Comparison of ENCODE assay signal across 1 cellular context in the genomic region with DNA sequence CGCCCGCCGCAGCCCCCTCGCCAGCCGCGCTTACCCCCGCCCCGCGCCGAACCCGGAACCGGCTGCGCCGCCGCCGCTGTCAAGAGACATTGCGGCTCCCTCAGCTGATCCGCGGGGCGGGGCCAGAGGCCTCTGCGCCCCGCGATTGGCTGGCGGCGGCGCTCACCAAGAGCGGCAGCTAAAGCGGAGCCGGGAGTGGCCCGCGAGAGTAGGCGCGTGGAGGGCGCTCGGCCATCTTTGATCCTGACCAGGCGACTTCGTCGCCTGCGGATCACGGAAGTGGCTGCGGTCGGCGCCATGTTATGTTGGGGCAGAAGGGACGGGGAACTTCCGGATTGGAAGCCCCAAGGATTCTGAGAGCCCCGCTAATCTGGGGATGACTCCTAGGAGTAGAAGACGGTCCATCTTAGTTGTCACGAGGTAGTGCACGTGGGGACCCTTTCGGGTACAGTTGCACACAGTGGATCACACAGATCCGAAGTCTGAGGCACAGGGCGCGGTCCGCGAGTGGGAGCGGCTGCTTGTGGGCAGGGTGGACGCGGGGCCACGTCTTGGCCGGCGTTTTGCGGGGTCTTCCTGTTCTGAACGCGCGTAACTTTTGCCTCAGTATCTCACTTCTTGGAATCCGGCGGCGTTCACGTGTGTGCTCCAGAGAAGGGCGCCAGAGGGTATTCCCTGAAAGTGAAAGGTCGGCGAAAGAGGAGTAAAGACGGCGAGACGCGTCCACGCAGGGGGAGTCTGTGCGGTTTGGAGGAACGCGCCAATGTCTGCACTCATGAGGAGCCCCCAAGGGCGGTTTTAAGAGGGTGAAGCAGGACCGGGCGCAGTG.
TF ChIP-seq lines count a peak whose summit lies in the region.

A gene with protein sequence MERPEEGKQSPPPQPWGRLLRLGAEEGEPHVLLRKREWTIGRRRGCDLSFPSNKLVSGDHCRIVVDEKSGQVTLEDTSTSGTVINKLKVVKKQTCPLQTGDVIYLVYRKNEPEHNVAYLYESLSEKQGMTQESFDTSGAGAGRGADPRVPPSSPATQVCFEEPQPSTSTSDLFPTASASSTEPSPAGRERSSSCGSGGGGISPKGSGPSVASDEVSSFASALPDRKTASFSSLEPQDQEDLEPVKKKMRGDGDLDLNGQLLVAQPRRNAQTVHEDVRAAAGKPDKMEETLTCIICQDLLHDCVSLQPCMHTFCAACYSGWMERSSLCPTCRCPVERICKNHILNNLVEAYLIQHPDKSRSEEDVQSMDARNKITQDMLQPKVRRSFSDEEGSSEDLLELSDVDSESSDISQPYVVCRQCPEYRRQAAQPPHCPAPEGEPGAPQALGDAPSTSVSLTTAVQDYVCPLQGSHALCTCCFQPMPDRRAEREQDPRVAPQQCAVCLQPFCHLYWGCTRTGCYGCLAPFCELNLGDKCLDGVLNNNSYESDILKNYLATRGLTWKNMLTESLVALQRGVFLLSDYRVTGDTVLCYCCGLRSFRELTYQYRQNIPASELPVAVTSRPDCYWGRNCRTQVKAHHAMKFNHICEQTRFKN (minus strand): TSS at position 93 of the 829 bp plus-strand sequence. CDS start 277 bp downstream, outside the sequence.

TF ChIP-seq in K562, 482 proteins besides CTCF, POLR2A, EP300 and RAD21 (continued from another document and continues in another):
- TF ChIP-seq, protein P1, sequence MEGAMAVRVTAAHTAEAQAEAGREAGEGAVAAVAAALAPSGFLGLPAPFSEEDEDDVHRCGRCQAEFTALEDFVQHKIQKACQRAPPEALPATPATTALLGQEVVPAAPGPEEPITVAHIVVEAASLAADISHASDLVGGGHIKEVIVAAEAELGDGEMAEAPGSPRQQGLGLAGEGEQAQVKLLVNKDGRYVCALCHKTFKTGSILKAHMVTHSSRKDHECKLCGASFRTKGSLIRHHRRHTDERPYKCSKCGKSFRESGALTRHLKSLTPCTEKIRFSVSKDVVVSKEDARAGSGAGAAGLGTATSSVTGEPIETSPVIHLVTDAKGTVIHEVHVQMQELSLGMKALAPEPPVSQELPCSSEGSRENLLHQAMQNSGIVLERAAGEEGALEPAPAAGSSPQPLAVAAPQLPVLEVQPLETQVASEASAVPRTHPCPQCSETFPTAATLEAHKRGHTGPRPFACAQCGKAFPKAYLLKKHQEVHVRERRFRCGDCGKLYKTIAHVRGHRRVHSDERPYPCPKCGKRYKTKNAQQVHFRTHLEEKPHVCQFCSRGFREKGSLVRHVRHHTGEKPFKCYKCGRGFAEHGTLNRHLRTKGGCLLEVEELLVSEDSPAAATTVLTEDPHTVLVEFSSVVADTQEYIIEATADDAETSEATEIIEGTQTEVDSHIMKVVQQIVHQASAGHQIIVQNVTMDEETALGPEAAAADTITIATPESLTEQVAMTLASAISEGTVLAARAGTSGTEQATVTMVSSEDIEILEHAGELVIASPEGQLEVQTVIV (CRISPR knock-in tag; IDR thresholded peaks at IDR 0.05; ENCODE audit: borderline replicate concordance): no peak
- TF ChIP-seq PURB (CRISPR knock-in tag; IDR thresholded peaks at IDR 0.05; ENCODE audit: low read depth): no peak
- TF ChIP-seq BRF1 (IDR thresholded peaks at IDR 0.05; ENCODE audit: borderline replicate concordance, extremely low read depth, insufficient read length): no peak
- TF ChIP-seq, protein P2, sequence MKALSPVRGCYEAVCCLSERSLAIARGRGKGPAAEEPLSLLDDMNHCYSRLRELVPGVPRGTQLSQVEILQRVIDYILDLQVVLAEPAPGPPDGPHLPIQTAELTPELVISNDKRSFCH (CRISPR knock-in tag; IDR thresholded peaks at IDR 0.05): no peak
- TF ChIP-seq, protein P2 (tag; IDR thresholded peaks at IDR 0.05): peak; percentile 88
- TF ChIP-seq RB1 (IDR thresholded peaks at IDR 0.05; ENCODE audit: low read depth): peak; percentile 54; the same call in 1 of the 2 replicates
- TF ChIP-seq BHLHE40 (IDR thresholded peaks at IDR 0.05; ENCODE audit: low read length): no peak; the same call in 1 of the 2 replicates
- no peak for TF ChIP-seq TAF9B (IDR thresholded peaks at IDR 0.05; ENCODE audit: partially characterized antibody)
- peak; percentile 38 for TF ChIP-seq CTBP1 (IDR thresholded peaks at IDR 0.05; ENCODE audit: borderline replicate concordance)
- TF ChIP-seq ZNF780A (CRISPR knock-in tag; IDR thresholded peaks at IDR 0.05): no peak
- TF ChIP-seq, protein P3, sequence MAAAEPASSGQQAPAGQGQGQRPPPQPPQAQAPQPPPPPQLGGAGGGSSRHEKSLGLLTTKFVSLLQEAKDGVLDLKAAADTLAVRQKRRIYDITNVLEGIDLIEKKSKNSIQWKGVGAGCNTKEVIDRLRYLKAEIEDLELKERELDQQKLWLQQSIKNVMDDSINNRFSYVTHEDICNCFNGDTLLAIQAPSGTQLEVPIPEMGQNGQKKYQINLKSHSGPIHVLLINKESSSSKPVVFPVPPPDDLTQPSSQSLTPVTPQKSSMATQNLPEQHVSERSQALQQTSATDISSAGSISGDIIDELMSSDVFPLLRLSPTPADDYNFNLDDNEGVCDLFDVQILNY (CRISPR knock-in tag; IDR thresholded peaks at IDR 0.05): 0 out of 2 replicates have a peak, but pooled peaks have one; percentile 24
- TF ChIP-seq HCFC1 (IDR thresholded peaks at IDR 0.05; ENCODE audit: low read depth, low read length): peak; percentile 88
- peak; percentile 64 for TF ChIP-seq ASH1L (IDR thresholded peaks at IDR 0.05; ENCODE audit: borderline replicate concordance, low read depth, partially characterized antibody)
- no peak for TF ChIP-seq ZNF77 (CRISPR knock-in tag; IDR thresholded peaks at IDR 0.05)
- TF ChIP-seq COPS2 (conservative IDR thresholded peaks at IDR 0.05): no peak
- 0 out of 2 replicates have a peak, but pooled peaks have one; percentile 27 for TF ChIP-seq SUPT5H (IDR thresholded peaks at IDR 0.05)
- no peak; the same call in 1 of the 2 replicates for TF ChIP-seq RNF2 (IDR thresholded peaks at IDR 0.05)
- no peak for TF ChIP-seq STAT5B (CRISPR knock-in tag; IDR thresholded peaks at IDR 0.05)
- no peak for TF ChIP-seq FOXJ2 (tag; IDR thresholded peaks at IDR 0.05)
- no peak for TF ChIP-seq POU5F1 (IDR thresholded peaks at IDR 0.05; ENCODE audit: borderline replicate concordance, low read depth, low read length, partially characterized antibody)
- TF ChIP-seq ZNF347 (CRISPR knock-in tag; IDR thresholded peaks at IDR 0.05; ENCODE audit: low read depth): no peak
- no peak for TF ChIP-seq ZNF212 (CRISPR knock-in tag; IDR thresholded peaks at IDR 0.05)
- peak; percentile 89; the same call in 1 of the 2 replicates for TF ChIP-seq GABPB1 (CRISPR knock-in tag; IDR thresholded peaks at IDR 0.05)
- TF ChIP-seq ILF3 (IDR thresholded peaks at IDR 0.05; ENCODE audit: borderline replicate concordance): no peak
- TF ChIP-seq SP2 (IDR thresholded peaks at IDR 0.05; ENCODE audit: extremely low read depth, low read depth, low read length, poor library complexity, severe bottlenecking): peak; percentile 20
- no peak for TF ChIP-seq ZNF134 (CRISPR knock-in tag; conservative IDR thresholded peaks at IDR 0.05)
- TF ChIP-seq, protein P4, sequence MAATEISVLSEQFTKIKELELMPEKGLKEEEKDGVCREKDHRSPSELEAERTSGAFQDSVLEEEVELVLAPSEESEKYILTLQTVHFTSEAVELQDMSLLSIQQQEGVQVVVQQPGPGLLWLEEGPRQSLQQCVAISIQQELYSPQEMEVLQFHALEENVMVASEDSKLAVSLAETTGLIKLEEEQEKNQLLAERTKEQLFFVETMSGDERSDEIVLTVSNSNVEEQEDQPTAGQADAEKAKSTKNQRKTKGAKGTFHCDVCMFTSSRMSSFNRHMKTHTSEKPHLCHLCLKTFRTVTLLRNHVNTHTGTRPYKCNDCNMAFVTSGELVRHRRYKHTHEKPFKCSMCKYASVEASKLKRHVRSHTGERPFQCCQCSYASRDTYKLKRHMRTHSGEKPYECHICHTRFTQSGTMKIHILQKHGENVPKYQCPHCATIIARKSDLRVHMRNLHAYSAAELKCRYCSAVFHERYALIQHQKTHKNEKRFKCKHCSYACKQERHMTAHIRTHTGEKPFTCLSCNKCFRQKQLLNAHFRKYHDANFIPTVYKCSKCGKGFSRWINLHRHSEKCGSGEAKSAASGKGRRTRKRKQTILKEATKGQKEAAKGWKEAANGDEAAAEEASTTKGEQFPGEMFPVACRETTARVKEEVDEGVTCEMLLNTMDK (IDR thresholded peaks at IDR 0.05; ENCODE audit: borderline replicate concordance, insufficient read depth, low read depth, low read length, poor library complexity, severe bottlenecking): no peak
- peak; percentile 54 for TF ChIP-seq FOS (IDR thresholded peaks at IDR 0.05; ENCODE audit: extremely low read depth, insufficient read length)
- TF ChIP-seq, protein P5, sequence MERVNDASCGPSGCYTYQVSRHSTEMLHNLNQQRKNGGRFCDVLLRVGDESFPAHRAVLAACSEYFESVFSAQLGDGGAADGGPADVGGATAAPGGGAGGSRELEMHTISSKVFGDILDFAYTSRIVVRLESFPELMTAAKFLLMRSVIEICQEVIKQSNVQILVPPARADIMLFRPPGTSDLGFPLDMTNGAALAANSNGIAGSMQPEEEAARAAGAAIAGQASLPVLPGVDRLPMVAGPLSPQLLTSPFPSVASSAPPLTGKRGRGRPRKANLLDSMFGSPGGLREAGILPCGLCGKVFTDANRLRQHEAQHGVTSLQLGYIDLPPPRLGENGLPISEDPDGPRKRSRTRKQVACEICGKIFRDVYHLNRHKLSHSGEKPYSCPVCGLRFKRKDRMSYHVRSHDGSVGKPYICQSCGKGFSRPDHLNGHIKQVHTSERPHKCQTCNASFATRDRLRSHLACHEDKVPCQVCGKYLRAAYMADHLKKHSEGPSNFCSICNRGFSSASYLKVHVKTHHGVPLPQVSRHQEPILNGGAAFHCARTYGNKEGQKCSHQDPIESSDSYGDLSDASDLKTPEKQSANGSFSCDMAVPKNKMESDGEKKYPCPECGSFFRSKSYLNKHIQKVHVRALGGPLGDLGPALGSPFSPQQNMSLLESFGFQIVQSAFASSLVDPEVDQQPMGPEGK (CRISPR knock-in tag; IDR thresholded peaks at IDR 0.05; ENCODE audit: borderline replicate concordance): no peak
- no peak for TF ChIP-seq SAFB (IDR thresholded peaks at IDR 0.05; ENCODE audit: borderline replicate concordance, low read depth, low read length)
- TF ChIP-seq PTTG1 (tag; IDR thresholded peaks at IDR 0.05; ENCODE audit: low read depth): no peak
- no peak for TF ChIP-seq NCOA1 (IDR thresholded peaks at IDR 0.05; ENCODE audit: low read depth)
- TF ChIP-seq, protein P6, sequence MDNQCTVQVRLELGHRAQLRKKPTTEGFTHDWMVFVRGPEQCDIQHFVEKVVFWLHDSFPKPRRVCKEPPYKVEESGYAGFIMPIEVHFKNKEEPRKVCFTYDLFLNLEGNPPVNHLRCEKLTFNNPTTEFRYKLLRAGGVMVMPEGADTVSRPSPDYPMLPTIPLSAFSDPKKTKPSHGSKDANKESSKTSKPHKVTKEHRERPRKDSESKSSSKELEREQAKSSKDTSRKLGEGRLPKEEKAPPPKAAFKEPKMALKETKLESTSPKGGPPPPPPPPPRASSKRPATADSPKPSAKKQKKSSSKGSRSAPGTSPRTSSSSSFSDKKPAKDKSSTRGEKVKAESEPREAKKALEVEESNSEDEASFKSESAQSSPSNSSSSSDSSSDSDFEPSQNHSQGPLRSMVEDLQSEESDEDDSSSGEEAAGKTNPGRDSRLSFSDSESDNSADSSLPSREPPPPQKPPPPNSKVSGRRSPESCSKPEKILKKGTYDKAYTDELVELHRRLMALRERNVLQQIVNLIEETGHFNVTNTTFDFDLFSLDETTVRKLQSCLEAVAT (IDR thresholded peaks at IDR 0.05): peak in 1 of 2 experiments; percentile 92; a peak in 2 of 4 replicates
- TF ChIP-seq, protein P7, sequence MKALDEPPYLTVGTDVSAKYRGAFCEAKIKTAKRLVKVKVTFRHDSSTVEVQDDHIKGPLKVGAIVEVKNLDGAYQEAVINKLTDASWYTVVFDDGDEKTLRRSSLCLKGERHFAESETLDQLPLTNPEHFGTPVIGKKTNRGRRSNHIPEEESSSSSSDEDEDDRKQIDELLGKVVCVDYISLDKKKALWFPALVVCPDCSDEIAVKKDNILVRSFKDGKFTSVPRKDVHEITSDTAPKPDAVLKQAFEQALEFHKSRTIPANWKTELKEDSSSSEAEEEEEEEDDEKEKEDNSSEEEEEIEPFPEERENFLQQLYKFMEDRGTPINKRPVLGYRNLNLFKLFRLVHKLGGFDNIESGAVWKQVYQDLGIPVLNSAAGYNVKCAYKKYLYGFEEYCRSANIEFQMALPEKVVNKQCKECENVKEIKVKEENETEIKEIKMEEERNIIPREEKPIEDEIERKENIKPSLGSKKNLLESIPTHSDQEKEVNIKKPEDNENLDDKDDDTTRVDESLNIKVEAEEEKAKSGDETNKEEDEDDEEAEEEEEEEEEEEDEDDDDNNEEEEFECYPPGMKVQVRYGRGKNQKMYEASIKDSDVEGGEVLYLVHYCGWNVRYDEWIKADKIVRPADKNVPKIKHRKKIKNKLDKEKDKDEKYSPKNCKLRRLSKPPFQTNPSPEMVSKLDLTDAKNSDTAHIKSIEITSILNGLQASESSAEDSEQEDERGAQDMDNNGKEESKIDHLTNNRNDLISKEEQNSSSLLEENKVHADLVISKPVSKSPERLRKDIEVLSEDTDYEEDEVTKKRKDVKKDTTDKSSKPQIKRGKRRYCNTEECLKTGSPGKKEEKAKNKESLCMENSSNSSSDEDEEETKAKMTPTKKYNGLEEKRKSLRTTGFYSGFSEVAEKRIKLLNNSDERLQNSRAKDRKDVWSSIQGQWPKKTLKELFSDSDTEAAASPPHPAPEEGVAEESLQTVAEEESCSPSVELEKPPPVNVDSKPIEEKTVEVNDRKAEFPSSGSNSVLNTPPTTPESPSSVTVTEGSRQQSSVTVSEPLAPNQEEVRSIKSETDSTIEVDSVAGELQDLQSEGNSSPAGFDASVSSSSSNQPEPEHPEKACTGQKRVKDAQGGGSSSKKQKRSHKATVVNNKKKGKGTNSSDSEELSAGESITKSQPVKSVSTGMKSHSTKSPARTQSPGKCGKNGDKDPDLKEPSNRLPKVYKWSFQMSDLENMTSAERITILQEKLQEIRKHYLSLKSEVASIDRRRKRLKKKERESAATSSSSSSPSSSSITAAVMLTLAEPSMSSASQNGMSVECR (CRISPR knock-in tag; IDR thresholded peaks at IDR 0.05): peak; percentile 72; the same call in 1 of the 2 replicates
- 0 out of 2 replicates have a peak, but pooled peaks have one; percentile 76 for TF ChIP-seq NR4A1 (CRISPR knock-in tag; IDR thresholded peaks at IDR 0.05)
- TF ChIP-seq NR4A1 (tag; IDR thresholded peaks at IDR 0.05): peak; percentile 73; the same call in 1 of the 2 replicates
- TF ChIP-seq DIDO1 (tag; IDR thresholded peaks at IDR 0.05; ENCODE audit: low read depth): peak; percentile 80
- TF ChIP-seq MTA3 (IDR thresholded peaks at IDR 0.05; ENCODE audit: borderline replicate concordance): peak; percentile 64; the same call in 1 of the 2 replicates
- TF ChIP-seq, protein P8, sequence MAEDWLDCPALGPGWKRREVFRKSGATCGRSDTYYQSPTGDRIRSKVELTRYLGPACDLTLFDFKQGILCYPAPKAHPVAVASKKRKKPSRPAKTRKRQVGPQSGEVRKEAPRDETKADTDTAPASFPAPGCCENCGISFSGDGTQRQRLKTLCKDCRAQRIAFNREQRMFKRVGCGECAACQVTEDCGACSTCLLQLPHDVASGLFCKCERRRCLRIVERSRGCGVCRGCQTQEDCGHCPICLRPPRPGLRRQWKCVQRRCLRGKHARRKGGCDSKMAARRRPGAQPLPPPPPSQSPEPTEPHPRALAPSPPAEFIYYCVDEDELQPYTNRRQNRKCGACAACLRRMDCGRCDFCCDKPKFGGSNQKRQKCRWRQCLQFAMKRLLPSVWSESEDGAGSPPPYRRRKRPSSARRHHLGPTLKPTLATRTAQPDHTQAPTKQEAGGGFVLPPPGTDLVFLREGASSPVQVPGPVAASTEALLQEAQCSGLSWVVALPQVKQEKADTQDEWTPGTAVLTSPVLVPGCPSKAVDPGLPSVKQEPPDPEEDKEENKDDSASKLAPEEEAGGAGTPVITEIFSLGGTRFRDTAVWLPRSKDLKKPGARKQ (CRISPR knock-in tag; IDR thresholded peaks at IDR 0.05): peak; percentile 97
- TF ChIP-seq HDAC6 (IDR thresholded peaks at IDR 0.05; ENCODE audit: low read depth, low read length): no peak
